17 cellular contexts compared by ENCODE assay signal in genomic region chr21:34861302-34861701, GRCh38.
DNase-seq lines count a peak whose midpoint lies in the region; ATAC-seq, FAIRE-seq and TF ChIP-seq lines count a peak whose summit lies in the region.
"Had no signal": no experiment of that assay in that cellular context is flagged by ENCODE, and none has a peak within 500 bp of the region (broad histone marks: within the 10 kb centered on the region; RNA-seq: fewer than 3 reads in every experiment).

No MANE protein-coding gene starts in this region.

- POLR2A ChIA-PET in K562 (lab: Yijun Ruan, JAX), result no interaction called here

- TF ChIP-seq RAD21 in K562 (CRISPR knock-in tag; conservative IDR thresholded peaks at IDR 0.05 in 1 of 2, IDR thresholded peaks at IDR 0.05 in 1 of 2), result no peak

- BruUV-seq in K562 (replicated peaks; lab: Mats Ljungman, UMichigan), result no TSS peak

- no peaks in the 10 kb centered on the region for H3K27me3 ChIP-seq in K562 (ENCODE audit: control insufficient read depth in 2 of 2, insufficient read depth in 2 of 2, low read length in 2 of 2)
- H3K27me3 ChIP-seq in esophagus muscularis mucosa, result no peaks in the 10 kb centered on the region

- no peak overlapping the region for H2AFZ ChIP-seq in K562 (ENCODE audit: low read depth, low read length)
- H2AFZ ChIP-seq: PC-9 had no signal

- H3K27ac ChIP-seq in K562 (ENCODE audit: extremely low read depth, low read depth, low read length), result no peak overlapping the region
- H3K27ac ChIP-seq in esophagus muscularis mucosa (replicated peaks in 1 of 4), result no peak overlapping the region
- H3K27ac ChIP-seq: A549, KMS-11, PC-9 had no signal

- H3K9ac ChIP-seq in K562 (ENCODE audit: insufficient read depth in 1 of 2, low read depth in 2 of 2, low read length in 2 of 2), result no peak overlapping the region
- H3K9ac ChIP-seq: KMS-11 had no signal

- DNase-seq in activated naive CD4-positive, alpha-beta T cell treated with anti-CD3 and anti-CD28 coated beads for 36 hours, result no peak
- DNase-seq in activated naive CD4-positive, alpha-beta T cell treated with Interleukin-2 at 50 U/mL for 16 hours, result no peak
- DNase-seq in GM12891 (ENCODE audit: insufficient read length, low spot score), result no peak
- DNase-seq in K562 (ENCODE audit: extremely low read depth in 1 of 4, low spot score in 3 of 4), result no peak
- no peak for DNase-seq in stimulated activated effector memory CD8-positive, alpha-beta T cell treated with anti-CD3 and anti-CD28 coated beads, Interleukin-12 subunit alpha, Interleukin-12 subunit beta, amount 100 ng/mL, for 72 hours (ENCODE audit: low spot score in 2 of 2)
- no peak for DNase-seq in esophagus muscularis mucosa (ENCODE audit: extremely low spot score)
- DNase-seq: DND-41, GDM1, GOT3, NCI-H1930, NCI-H2171 treated with DMSO at 0.1 percent for 48 hours, NCI-H774, PC-9, Right ventricle myocardium superior had no signal

- no peaks in the 10 kb centered on the region for H3K27me3 Mint-ChIP-seq in activated naive CD4-positive, alpha-beta T cell treated with anti-CD3 and anti-CD28 coated beads for 36 hours (ENCODE audit: low read depth)

- H3K27ac Mint-ChIP-seq in activated naive CD4-positive, alpha-beta T cell treated with anti-CD3 and anti-CD28 coated beads for 36 hours, result peak overlapping the region; percentile 54
- H3K27ac Mint-ChIP-seq in stimulated activated effector memory CD8-positive, alpha-beta T cell treated with anti-CD3 and anti-CD28 coated beads, Interleukin-12 subunit alpha, Interleukin-12 subunit beta, amount 100 ng/mL, for 72 hours, result peak overlapping the region; percentile 86

- H3K36me3 Mint-ChIP-seq in activated naive CD4-positive, alpha-beta T cell treated with anti-CD3 and anti-CD28 coated beads for 36 hours (ENCODE audit: low read depth), result peaks cover 80% of the 10 kb centered on the region
- H3K36me3 Mint-ChIP-seq in stimulated activated effector memory CD8-positive, alpha-beta T cell treated with anti-CD3 and anti-CD28 coated beads, Interleukin-12 subunit alpha, Interleukin-12 subunit beta, amount 100 ng/mL, for 72 hours, result peaks cover 100% of the 10 kb centered on the region

- H3K79me2 ChIP-seq in K562 (ENCODE audit: control insufficient read depth, insufficient read depth, low read length), result peaks cover 36% of the 10 kb centered on the region

- FAIRE-seq in GM12891 (lab: Jason Lieb, UNC), result no peak
- no peak for FAIRE-seq in K562 (lab: Jason Lieb, UNC)
- FAIRE-seq: A549 had no signal

- no peaks in the 10 kb centered on the region for H3K9me1 ChIP-seq in K562 (ENCODE audit: control insufficient read depth, insufficient read depth, low read length)

- intact Hi-C loops in activated naive CD4-positive, alpha-beta T cell treated with anti-CD3 and anti-CD28 coated beads for 36 hours (cut with micrococcal nuclease), result no loop called here
- intact Hi-C loops in K562 (cut with micrococcal nuclease) (no loop called here), esophagus muscularis mucosa (cut with DNase I) (no loop called here)

- in situ Hi-C loops in K562 (cut with MboI), result no loop called here

- H3K4me1 ChIP-seq in K562 (replicated peaks in 1 of 2; ENCODE audit: control insufficient read depth in 2 of 2, insufficient read depth in 2 of 2, low read length in 2 of 2) (peaks cover 10% of the 10 kb centered on the region in 2 experiments; a peak in 4 of 5 replicates), esophagus muscularis mucosa (peaks cover 0 to 3% (median 0%) of the 10 kb centered on the region in 4 donors)

- H3K36me3 ChIP-seq in K562 (ENCODE audit: control insufficient read depth, insufficient read depth, low read length) (peaks cover 96% of the 10 kb centered on the region), esophagus muscularis mucosa (peaks cover 0 to 6% (median 3%) of the 10 kb centered on the region in 4 donors)

- H3K4me2 ChIP-seq in K562 (ENCODE audit: insufficient read depth, low read length), result no peak overlapping the region
- H3K4me2 ChIP-seq: A549, KMS-11, PC-9 had no signal

- H3K4me3 ChIP-seq in K562 (no peak overlapping the region), esophagus muscularis mucosa (no peak overlapping the region)
- H3K4me3 ChIP-seq: A549, PC-9 had no signal

- CTCF ChIA-PET in activated naive CD4-positive, alpha-beta T cell treated with anti-CD3 and anti-CD28 coated beads for 36 hours (lab: Charles Lee), result no interaction called here
- CTCF ChIA-PET in K562 (lab: Yijun Ruan, JAX; ENCODE audit: low intra/inter-chr PET ratio), result no interaction called here

- H3K9me3 ChIP-seq in K562 (replicated peaks; ENCODE audit: control insufficient read depth, insufficient read depth, low read depth, low read length) (no peaks in the 10 kb centered on the region), esophagus muscularis mucosa (no peaks in the 10 kb centered on the region)
- H3K9me3 ChIP-seq: A549 had no signal

- TF ChIP-seq CTCF in K562 (IDR thresholded peaks at IDR 0.05 in 2 of 3, conservative IDR thresholded peaks at IDR 0.05 in 1 of 3; ENCODE audit: insufficient read depth in 2 of 3, low read depth in 1 of 3, low read length in 3 of 3), result no peak
- TF ChIP-seq CTCF in esophagus muscularis mucosa (IDR thresholded peaks at IDR 0.05), result no peak

- TF ChIP-seq POLR2A in GM12891 (IDR thresholded peaks at IDR 0.05; ENCODE audit: low read depth, low read length) (0 out of 2 replicates have a peak, but pooled peaks have one; percentile 62), K562 (conservative IDR thresholded peaks at IDR 0.05) (no peak), esophagus muscularis mucosa (IDR thresholded peaks at IDR 0.05; ENCODE audit: low read depth) (no peak)

- no peaks in the 10 kb centered on the region for H3K9me3 Mint-ChIP-seq in activated naive CD4-positive, alpha-beta T cell treated with anti-CD3 and anti-CD28 coated beads for 36 hours
- H3K9me3 Mint-ChIP-seq in stimulated activated effector memory CD8-positive, alpha-beta T cell treated with anti-CD3 and anti-CD28 coated beads, Interleukin-12 subunit alpha, Interleukin-12 subunit beta, amount 100 ng/mL, for 72 hours, result no peaks in the 10 kb centered on the region

- peaks cover 62% of the 10 kb centered on the region for H3K4me1 Mint-ChIP-seq in activated naive CD4-positive, alpha-beta T cell treated with anti-CD3 and anti-CD28 coated beads for 36 hours (ENCODE audit: low read depth)
- H3K4me1 Mint-ChIP-seq in stimulated activated effector memory CD8-positive, alpha-beta T cell treated with anti-CD3 and anti-CD28 coated beads, Interleukin-12 subunit alpha, Interleukin-12 subunit beta, amount 100 ng/mL, for 72 hours, result peaks cover 62% of the 10 kb centered on the region

- H3K4me3 Mint-ChIP-seq in activated naive CD4-positive, alpha-beta T cell treated with anti-CD3 and anti-CD28 coated beads for 36 hours, result no peak overlapping the region
- no peak overlapping the region for H3K4me3 Mint-ChIP-seq in stimulated activated effector memory CD8-positive, alpha-beta T cell treated with anti-CD3 and anti-CD28 coated beads, Interleukin-12 subunit alpha, Interleukin-12 subunit beta, amount 100 ng/mL, for 72 hours

- no peak for TF ChIP-seq EP300 in K562 (IDR thresholded peaks at IDR 0.05; ENCODE audit: low read length)
- no peak for TF ChIP-seq EP300 in esophagus muscularis mucosa (IDR thresholded peaks at IDR 0.05)

- ATAC-seq in K562 (no peak), HG03565 (IDR thresholded peaks at IDR 0.05; ENCODE audit: unreplicated experiment) (no peak)
- ATAC-seq in stimulated activated effector memory CD8-positive, alpha-beta T cell treated with anti-CD3 and anti-CD28 coated beads, Interleukin-12 subunit alpha, Interleukin-12 subunit beta, amount 100 ng/mL, for 72 hours, result no peak
- ATAC-seq: A549 had no signal

- WGBS in K562 (ENCODE audit: insufficient coverage, low coverage, missing lambda C conversion rate), result 94% methylated on average over 4 of the region's 4 CpGs
- 93% methylated on average over 4 of the region's 4 CpGs for WGBS in esophagus muscularis mucosa

- H4K20me1 ChIP-seq in K562 (replicated peaks; ENCODE audit: control insufficient read depth, insufficient read depth, low read length), result no peaks in the 10 kb centered on the region; the same call in 1 of the 2 replicates

TF ChIP-seq in GM12891, 5 proteins besides CTCF, POLR2A, EP300 and RAD21:
- TF ChIP-seq POLR2AphosphoS5 (IDR thresholded peaks at IDR 0.05; ENCODE audit: low read depth, low read length), result peak; percentile 88
- TF ChIP-seq PAX5 (IDR thresholded peaks at IDR 0.05; ENCODE audit: insufficient read depth, low read length, severe bottlenecking), result no peak
TF ChIP-seq in GM12891: peak in this region for 1.

TF ChIP-seq in K562, 482 proteins besides CTCF, POLR2A, EP300 and RAD21:
- TF ChIP-seq POLR2G (IDR thresholded peaks at IDR 0.05; ENCODE audit: low read depth, low read length) (0 out of 2 replicates have a peak, but pooled peaks have one; percentile 13), AFF1 (IDR thresholded peaks at IDR 0.05; ENCODE audit: low read depth in 1 of 2, partially characterized antibody in 2 of 2) (no peak)
